ENCODE assay signal across 19 cellular contexts in the genomic region with DNA sequence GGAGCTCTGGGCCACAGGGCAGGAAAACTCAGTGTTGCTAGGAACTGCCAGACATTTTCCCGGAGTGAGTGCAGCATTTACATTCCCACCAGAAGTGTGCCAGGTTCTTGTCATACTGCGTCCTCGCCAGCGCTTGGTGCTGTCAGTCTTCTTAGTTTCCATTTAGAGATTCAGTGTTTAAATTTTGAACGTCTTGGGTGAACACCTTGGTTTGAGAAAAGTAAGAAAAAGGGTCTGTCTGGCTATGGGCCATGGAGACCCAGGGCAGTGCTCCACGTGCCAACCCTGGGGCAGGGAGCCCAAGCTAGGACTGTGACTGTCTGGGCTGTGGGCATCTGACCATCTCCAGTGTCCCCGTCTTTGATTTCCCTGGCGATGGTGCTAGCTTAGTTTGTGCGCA. TPM values are rescaled to one million over a fixed set of nuclear protein-coding genes. Genes with fewer than 3 reads are reported as not detected.
DNase-seq lines count a peak whose midpoint lies in the region; ATAC-seq and TF ChIP-seq lines count a peak whose summit lies in the region.
"Had no signal": no experiment of that assay in that cellular context is flagged by ENCODE, and none has a peak within 500 bp of the region (broad histone marks: within the 10 kb centered on the region; RNA-seq: fewer than 3 reads in every experiment).

No MANE protein-coding gene starts in this region.

- H2AFZ ChIP-seq in neural progenitor cell (replicated peaks): no peak overlapping the region

- peak; percentile 39 for DNase-seq in activated effector memory CD4-positive, alpha-beta T cell treated with anti-CD3 and anti-CD28 coated beads, Interleukin-2, amount 50 U/mL, for 16 hours
- DNase-seq in activated effector memory CD4-positive, alpha-beta T cell treated with Interleukin-2 at 50 U/mL for 16 hours: no peak
- DNase-seq in chondrocyte (ENCODE audit: low spot score) (peak; percentile 38), neural progenitor cell (ENCODE audit: low spot score) (no peak), suprapubic skin (ENCODE audit: low spot score in 2 of 2) (peak; percentile 34 to 49), MCF 10A (ENCODE audit: unreplicated experiment) (no peak)
- DNase-seq: DMS79, GOT3, HCEC 1CT, NCI-H1694, NCI-H2081, NCI-H2171, NCI-H524 treated with DMSO at 0.1 percent for 48 hours had no signal

- no peaks in the 10 kb centered on the region for H3K4me1 ChIP-seq in neural progenitor cell
- H3K4me1 ChIP-seq in suprapubic skin: no peaks in the 10 kb centered on the region
- H3K4me1 ChIP-seq: A549, Peyer's patch, SJSA1 had no signal

- H3K4me1 Mint-ChIP-seq in chondrocyte (ENCODE audit: low read depth) (peaks cover 15% of the 10 kb centered on the region), neural progenitor cell (peaks cover 14% of the 10 kb centered on the region), MCF 10A (ENCODE audit: insufficient read depth, unreplicated experiment) (no peaks in the 10 kb centered on the region)

- WGBS in suprapubic skin: 72% methylated on average over 9 of the region's 9 CpGs

- CTCF ChIA-PET in MCF 10A (lab: Yijun Ruan, JAX): interaction anchor here (0.7 to 1.0 kb wide), 4 partner anchors 9 to 15 kb away, joined by 3 to 6 read pairs (median 3); a partner anchor contains a TSS

- intact Hi-C loops in MCF 10A (cut with micrococcal nuclease): no loop called here

- no TSS peak for BruUV-seq in MCF 10A (replicated peaks; lab: Mats Ljungman, UMichigan)

- H3K36me3 Mint-ChIP-seq in chondrocyte (ENCODE audit: low read depth) (peaks cover 1% of the 10 kb centered on the region), neural progenitor cell (peaks cover 2% of the 10 kb centered on the region), MCF 10A (ENCODE audit: insufficient read depth, unreplicated experiment) (peaks cover 4% of the 10 kb centered on the region)
- H3K36me3 Mint-ChIP-seq: IgD-negative memory B cell had no signal

- H3K9me3 Mint-ChIP-seq in chondrocyte (ENCODE audit: low read depth) (no peaks in the 10 kb centered on the region), neural progenitor cell (no peaks in the 10 kb centered on the region), MCF 10A (ENCODE audit: unreplicated experiment) (no peaks in the 10 kb centered on the region)
- H3K9me3 Mint-ChIP-seq: IgD-negative memory B cell had no signal

- H3K36me3 ChIP-seq in neural progenitor cell (no peaks in the 10 kb centered on the region), suprapubic skin (no peaks in the 10 kb centered on the region)
- H3K36me3 ChIP-seq: Peyer's patch, SJSA1 had no signal

- no peaks in the 10 kb centered on the region for H3F3A ChIP-seq in neural progenitor cell (ENCODE audit: low read depth)

- no peak for TF ChIP-seq CTCF in chondrocyte (IDR thresholded peaks at IDR 0.05)
- no peak for TF ChIP-seq CTCF in neural progenitor cell (IDR thresholded peaks at IDR 0.05)
- no peak for TF ChIP-seq CTCF in suprapubic skin (IDR thresholded peaks at IDR 0.05)
- no peak for TF ChIP-seq CTCF in MCF 10A (IDR thresholded peaks at IDR 0.05; ENCODE audit: unreplicated experiment)

- H3K4me3 Mint-ChIP-seq in chondrocyte (ENCODE audit: unreplicated experiment) (no peak overlapping the region), neural progenitor cell (no peak overlapping the region), MCF 10A (ENCODE audit: unreplicated experiment) (no peak overlapping the region)
- H3K4me3 Mint-ChIP-seq: B cell, IgD-negative memory B cell had no signal

- POLR2A ChIA-PET in MCF 10A (lab: Yijun Ruan, JAX): interaction anchor here (0.6 kb wide), 1 partner anchor 63 kb away, joined by 3 read pairs; no protein-coding TSS in a partner anchor

- no peak overlapping the region for H3K27ac ChIP-seq in neural progenitor cell
- no peak overlapping the region for H3K27ac ChIP-seq in suprapubic skin
- H3K27ac ChIP-seq: A549, Peyer's patch, SJSA1 had no signal

- no peaks in the 10 kb centered on the region for H4K20me1 ChIP-seq in neural progenitor cell (ENCODE audit: low read depth)

- no peaks in the 10 kb centered on the region for H3K27me3 Mint-ChIP-seq in chondrocyte (ENCODE audit: low read depth)
- H3K27me3 Mint-ChIP-seq in neural progenitor cell (ENCODE audit: insufficient read depth, low read depth): peaks cover 2% of the 10 kb centered on the region
- H3K27me3 Mint-ChIP-seq in MCF 10A (ENCODE audit: insufficient read depth, unreplicated experiment): no peaks in the 10 kb centered on the region
- H3K27me3 Mint-ChIP-seq: B cell, IgD-negative memory B cell had no signal

- H3K4me3 ChIP-seq in neural progenitor cell (no peak overlapping the region), suprapubic skin (no peak overlapping the region)
- H3K4me3 ChIP-seq: A549, Peyer's patch, SJSA1 had no signal

- TF ChIP-seq POLR2A in suprapubic skin (IDR thresholded peaks at IDR 0.05): no peak

- H3K27ac Mint-ChIP-seq in chondrocyte (ENCODE audit: unreplicated experiment): no peak overlapping the region
- peak overlapping the region; percentile 50 for H3K27ac Mint-ChIP-seq in neural progenitor cell
- H3K27ac Mint-ChIP-seq in MCF 10A (ENCODE audit: low read depth, unreplicated experiment): no peak overlapping the region
- H3K27ac Mint-ChIP-seq: B cell, IgD-negative memory B cell had no signal

- H3K79me2 ChIP-seq in neural progenitor cell (ENCODE audit: low read depth): no peaks in the 10 kb centered on the region

- H3K27me3 ChIP-seq in neural progenitor cell (no peaks in the 10 kb centered on the region), suprapubic skin (no peaks in the 10 kb centered on the region)
- H3K27me3 ChIP-seq: Peyer's patch, SJSA1 had no signal

- H3K9me3 ChIP-seq in neural progenitor cell (ENCODE audit: low read depth) (no peaks in the 10 kb centered on the region), suprapubic skin (no peaks in the 10 kb centered on the region)
- H3K9me3 ChIP-seq: A549, Peyer's patch, SJSA1 had no signal

- no peak for ATAC-seq in HG03565 (IDR thresholded peaks at IDR 0.05; ENCODE audit: unreplicated experiment)
- ATAC-seq: A549 had no signal

- H3K4me2 ChIP-seq in neural progenitor cell: no peak overlapping the region
- H3K4me2 ChIP-seq: A549 had no signal

- TF ChIP-seq EP300 in suprapubic skin (IDR thresholded peaks at IDR 0.05): no peak

- H3K9ac ChIP-seq in neural progenitor cell: no peak overlapping the region

RNA-seq across cellular contexts. Expression of a gene that starts 16.0 kb away (rescaled TPM):
- total RNA-seq in chondrocyte (5.2 to 7.7 TPM (median 5.9 TPM) in 3 replicates), neural progenitor cell (ENCODE audit: low replicate concordance) (2.2 and 6.7 TPM in 2 replicates), suprapubic skin (10 to 100 TPM in 2 of 4 donors, 1 to 10 TPM in 2; 9.2 to 22.4 (median 12.4) TPM), MCF 10A (2022) (12.0 and 16.5 TPM in 2 replicates)

RNA-seq across cellular contexts. Expression of a gene that starts 26.2 kb away (rescaled TPM):
- total RNA-seq in chondrocyte: 6.3 to 11.4 TPM (median 10.2 TPM) in 3 replicates
- 5.1 and 14.9 TPM in 2 replicates for total RNA-seq in neural progenitor cell (ENCODE audit: low replicate concordance)
- total RNA-seq in suprapubic skin: 10 to 100 TPM; 15.0 to 46.6 (median 34.4) TPM
- total RNA-seq in MCF 10A (2022): 22.6 and 29.6 TPM in 2 replicates

RNA-seq across cellular contexts. Expression of a gene that starts 31.9 kb away (rescaled TPM):
- 1.5 to 2.0 TPM (median 1.8 TPM) in 3 replicates for total RNA-seq in chondrocyte
- 0.25 TPM in 1 of 2 replicates, not detected in the other for total RNA-seq in neural progenitor cell (ENCODE audit: low replicate concordance)
- 1 to 10 TPM; 2.5 to 3.6 (median 3.0) TPM for total RNA-seq in suprapubic skin
- total RNA-seq in MCF 10A (2022): 9.0 and 18.5 TPM in 2 replicates

RNA-seq across cellular contexts. Expression of a gene that starts 41.6 kb away (rescaled TPM):
- total RNA-seq in chondrocyte (155 to 196 TPM (median 189 TPM) in 3 replicates), neural progenitor cell (ENCODE audit: low replicate concordance) (87.7 and 119 TPM in 2 replicates), suprapubic skin (100 to 1,000 TPM; 384 to 510 (median 421) TPM), MCF 10A (2022) (495 and 510 TPM in 2 replicates)

Comparison
In these comparisons a context has a peak if more than half of its experiments do, and no peak if none do; other contexts are left out.
1. DNase-seq: peak in activated effector memory CD4-positive, alpha-beta T cell treated with anti-CD3 and anti-CD28 coated beads, Interleukin-2, amount 50 U/mL, for 16 hours (single experiment), chondrocyte (single experiment) and suprapubic skin (2 of 2); none in activated effector memory CD4-positive, alpha-beta T cell treated with Interleukin-2 at 50 U/mL for 16 hours (single experiment), neural progenitor cell (single experiment) and MCF 10A (single experiment).